ENCODE assay signal across 8 cellular contexts in the genomic region with DNA sequence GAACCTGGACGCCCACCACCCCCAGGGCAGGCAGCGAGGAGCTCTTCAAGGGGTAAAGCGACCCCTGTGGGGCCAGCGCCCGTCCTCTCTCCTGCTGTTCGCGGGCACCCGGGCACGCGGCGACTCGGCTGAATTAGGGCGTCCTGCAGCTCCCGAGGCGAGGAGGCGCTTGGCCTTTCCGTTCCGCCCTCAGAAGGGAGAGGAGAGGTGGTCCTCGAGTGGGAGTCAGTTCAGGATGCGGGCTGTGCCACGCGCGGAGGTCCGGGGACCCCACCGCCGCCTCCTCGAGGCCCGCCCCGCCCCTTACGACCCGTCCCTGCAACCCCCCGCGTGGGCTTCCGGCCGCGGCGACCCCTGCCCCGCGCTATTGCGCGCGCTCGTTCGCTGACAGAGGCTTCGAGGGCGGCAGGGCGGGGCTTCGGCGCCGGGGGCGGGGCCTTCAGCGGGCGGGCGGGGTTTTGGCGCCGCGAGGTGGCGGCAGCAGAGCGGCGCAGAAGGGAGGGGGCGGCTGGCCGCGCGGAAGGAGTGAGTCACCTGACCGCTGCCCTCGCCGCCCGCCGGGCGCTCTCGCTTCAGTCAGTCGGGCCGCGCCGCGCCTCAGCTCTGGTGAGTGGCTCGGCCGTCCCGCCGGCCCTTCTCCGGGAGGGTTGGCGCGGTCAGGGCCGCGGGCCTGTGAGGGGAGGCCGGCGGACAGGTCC. TPM values are rescaled to one million over a fixed set of nuclear protein-coding genes. Genes with fewer than 3 reads are reported as not detected.
DNase-seq lines count a peak whose midpoint lies in the region; ATAC-seq and TF ChIP-seq lines count a peak whose summit lies in the region.

A gene (plus strand): TSS at position 575 of the 698 bp plus-strand sequence. CDS start 22,359 bp downstream, outside the sequence.

- H3K4me1 Mint-ChIP-seq in activated naive CD8-positive, alpha-beta T cell treated with anti-CD3 and anti-CD28 coated beads, Interleukin-2, amount 50 U/mL, for 24 hours, result peaks cover 78% of the 10 kb centered on the region
- peaks cover 37% of the 10 kb centered on the region for H3K4me1 Mint-ChIP-seq in type B pancreatic cell (ENCODE audit: unreplicated experiment)

- peak within 1 kb of the TSS; percentile 92 for H3K4me3 Mint-ChIP-seq in activated naive CD8-positive, alpha-beta T cell treated with anti-CD3 and anti-CD28 coated beads, Interleukin-2, amount 50 U/mL, for 24 hours
- peak within 1 kb of the TSS; percentile 95 for H3K4me3 Mint-ChIP-seq in type B pancreatic cell

- H3K4me1 ChIP-seq in cardiac muscle cell (ENCODE audit: low read depth), result peaks cover 28% of the 10 kb centered on the region

- H3K27me3 ChIP-seq in cardiac muscle cell, result no peaks in the 10 kb centered on the region

- DNase-seq in GM10266 (ENCODE audit: extremely low spot score), result peak; percentile 95
- peak; percentile 79 for DNase-seq in NCI-H1436 (lab: John Stamatoyannopoulos, UW)
- DNase-seq in SW480 (ENCODE audit: low spot score), result peak; percentile 93
- peak; percentile 91 for DNase-seq in activated naive CD8-positive, alpha-beta T cell treated with anti-CD3 and anti-CD28 coated beads, Interleukin-2, amount 50 U/mL, for 24 hours
- peak; percentile 95 to 97 for DNase-seq in cardiac muscle cell (ENCODE audit: low read depth in 1 of 2, low spot score in 1 of 2)
- peak; percentile 69 to 98 (median 82) for DNase-seq in posterior cingulate gyrus
- DNase-seq in type B pancreatic cell (ENCODE audit: extremely low spot score, unreplicated experiment), result peak; percentile 91

- peak; percentile 56 for ATAC-seq in HG02678 (IDR thresholded peaks at IDR 0.05; ENCODE audit: unreplicated experiment)
- ATAC-seq in activated naive CD8-positive, alpha-beta T cell treated with anti-CD3 and anti-CD28 coated beads, Interleukin-2, amount 50 U/mL, for 24 hours, result peak; percentile 65

- no peaks in the 10 kb centered on the region for H3K36me3 ChIP-seq in cardiac muscle cell

- peak within 1 kb of the TSS; percentile 69 for H3K4me3 ChIP-seq in cardiac muscle cell

- peak within 1 kb of the TSS; percentile 95 for H3K27ac Mint-ChIP-seq in activated naive CD8-positive, alpha-beta T cell treated with anti-CD3 and anti-CD28 coated beads, Interleukin-2, amount 50 U/mL, for 24 hours
- peak within 1 kb of the TSS; percentile 91 for H3K27ac Mint-ChIP-seq in type B pancreatic cell

- peaks cover 9% of the 10 kb centered on the region for H3K9me3 Mint-ChIP-seq in activated naive CD8-positive, alpha-beta T cell treated with anti-CD3 and anti-CD28 coated beads, Interleukin-2, amount 50 U/mL, for 24 hours
- H3K9me3 Mint-ChIP-seq in type B pancreatic cell, result peaks cover 7% of the 10 kb centered on the region

- H3K36me3 Mint-ChIP-seq in activated naive CD8-positive, alpha-beta T cell treated with anti-CD3 and anti-CD28 coated beads, Interleukin-2, amount 50 U/mL, for 24 hours (ENCODE audit: low read depth), result peaks cover 9% of the 10 kb centered on the region
- no peaks in the 10 kb centered on the region for H3K36me3 Mint-ChIP-seq in type B pancreatic cell

- intact Hi-C loops in posterior cingulate gyrus (cut with DNase I), result loop anchor here (5.0 kb wide), 1 partner anchor 226 kb away; a partner anchor contains a TSS

- TF ChIP-seq CTCF in GM10266 (IDR thresholded peaks at IDR 0.05; ENCODE audit: control insufficient read depth, insufficient read depth, low read depth, missing control alignments) (peak; percentile 59), cardiac muscle cell (IDR thresholded peaks at IDR 0.05; ENCODE audit: low read depth, low read length) (peak; percentile 14), type B pancreatic cell (conservative IDR thresholded peaks at IDR 0.05) (peak; percentile 36)

- H3K9me3 ChIP-seq in cardiac muscle cell (ENCODE audit: low read depth), result no peaks in the 10 kb centered on the region

- H3K27me3 Mint-ChIP-seq in activated naive CD8-positive, alpha-beta T cell treated with anti-CD3 and anti-CD28 coated beads, Interleukin-2, amount 50 U/mL, for 24 hours, result peaks cover 2% of the 10 kb centered on the region
- no peaks in the 10 kb centered on the region for H3K27me3 Mint-ChIP-seq in type B pancreatic cell

- peak within 1 kb of the TSS; percentile 98 for H3K27ac ChIP-seq in cardiac muscle cell

RNA-seq across cellular contexts. Expression of the gene that starts here (rescaled TPM):
- 25.2 and 32.3 TPM in 2 replicates for total RNA-seq in cardiac muscle cell
- polyA plus RNA-seq in cardiac muscle cell, result 17.2 and 24.2 TPM in 2 replicates
- 90.5 and 121 TPM in 2 replicates for total RNA-seq in type B pancreatic cell (ENCODE audit: low replicate concordance)

Comparison
In these comparisons a context has a peak if more than half of its experiments do, and no peak if none do; other contexts are left out.
1. Peak in every context shown above with its lines: DNase-seq, ATAC-seq, H3K4me3 ChIP-seq and H3K27ac ChIP-seq.